In the genomic region with DNA sequence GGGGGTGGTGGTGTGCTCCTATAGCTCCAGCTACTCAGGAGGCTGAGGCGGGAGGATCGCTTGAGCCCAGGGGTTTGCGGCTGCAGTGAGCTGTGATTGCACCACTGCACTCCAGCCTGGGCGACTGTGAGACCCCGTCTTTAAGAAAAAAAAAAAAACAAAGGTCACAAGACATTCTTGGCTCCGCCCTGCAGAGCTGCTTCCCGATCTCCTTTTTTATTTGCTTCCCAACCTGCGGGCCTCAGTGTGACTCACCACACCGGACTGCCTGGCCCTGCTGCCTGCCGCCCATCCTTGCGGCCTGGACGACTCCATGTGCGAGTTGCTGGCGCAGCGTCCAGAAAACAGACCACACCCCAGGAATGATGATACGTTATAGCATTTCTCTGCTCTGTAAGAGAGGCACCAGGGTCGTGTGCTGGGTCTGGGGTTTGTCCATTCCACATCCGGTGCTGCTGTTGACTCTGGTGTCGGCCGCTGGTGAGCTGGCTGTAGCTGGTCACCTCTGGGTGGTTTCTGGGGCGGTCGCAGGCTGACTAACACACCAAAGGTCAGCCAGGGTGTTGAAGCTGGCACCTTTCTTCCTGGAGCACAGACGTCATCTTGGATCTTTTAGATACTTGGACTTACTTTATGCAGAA, we compare ENCODE assay signal across 1 cellular context.
TF ChIP-seq lines count a peak whose summit lies in the region.

No MANE protein-coding gene starts in this region.

TF ChIP-seq in SK-N-SH, 30 proteins besides CTCF, POLR2A, EP300 and RAD21 (continued from another document):
- TF ChIP-seq SIN3A (IDR thresholded peaks at IDR 0.05; ENCODE audit: borderline replicate concordance, low read depth, low read length): 0 out of 2 replicates have a peak, but pooled peaks have one; percentile 48
- no peak for TF ChIP-seq USF2 (IDR thresholded peaks at IDR 0.05; ENCODE audit: borderline replicate concordance, low read depth, low read length)
- peak; percentile 85 for TF ChIP-seq TEAD4 (IDR thresholded peaks at IDR 0.05; ENCODE audit: borderline replicate concordance, insufficient read depth)
- TF ChIP-seq RXRA (IDR thresholded peaks at IDR 0.05; ENCODE audit: borderline replicate concordance, low read depth): peak; percentile 95
- TF ChIP-seq IRF3 (IDR thresholded peaks at IDR 0.05; ENCODE audit: low read depth, low read length): no peak
- TF ChIP-seq FOXM1 (IDR thresholded peaks at IDR 0.05; ENCODE audit: low read depth): peak; percentile 76
- no peak for TF ChIP-seq RFX5 (IDR thresholded peaks at IDR 0.05; ENCODE audit: low read length)
- TF ChIP-seq CHD2 (IDR thresholded peaks at IDR 0.05; ENCODE audit: low read length, partially characterized antibody): no peak
- TF ChIP-seq POLR2AphosphoS5 (IDR thresholded peaks at IDR 0.05; ENCODE audit: low read depth, low read length): peak; percentile 71; the same call in 1 of the 2 replicates
- TF ChIP-seq MAX (IDR thresholded peaks at IDR 0.05; ENCODE audit: low read depth): peak; percentile 96
- TF ChIP-seq ZBTB33 (IDR thresholded peaks at IDR 0.05; ENCODE audit: borderline replicate concordance, low read depth): 0 out of 2 replicates have a peak, but pooled peaks have one; percentile 27
- TF ChIP-seq FOSL2 (IDR thresholded peaks at IDR 0.05; ENCODE audit: borderline replicate concordance, low read depth): peak; percentile 88
- TF ChIP-seq NFIC (IDR thresholded peaks at IDR 0.05; ENCODE audit: borderline replicate concordance): peak; percentile 82
- no peak for TF ChIP-seq MXI1 (IDR thresholded peaks at IDR 0.05; ENCODE audit: low read depth, low read length)
- peak; percentile 54; the same call in 1 of the 2 replicates for TF ChIP-seq MEF2A (IDR thresholded peaks at IDR 0.05; ENCODE audit: borderline replicate concordance, low read depth)
- TF ChIP-seq YY1 (IDR thresholded peaks at IDR 0.05; ENCODE audit: low read depth): 0 out of 2 replicates have a peak, but pooled peaks have one; percentile 56
- TF ChIP-seq NRF1 (IDR thresholded peaks at IDR 0.05; ENCODE audit: low read depth, low read length): no peak
- no peak for TF ChIP-seq FOXJ3 (CRISPR knock-in tag; IDR thresholded peaks at IDR 0.05)
- peak; percentile 84 for TF ChIP-seq JUND (IDR thresholded peaks at IDR 0.05)
- TF ChIP-seq ELF1 (IDR thresholded peaks at IDR 0.05): peak; percentile 28; the same call in 1 of the 2 replicates
TF ChIP-seq in SK-N-SH: peak in this region for 18.
